Comparison of ENCODE assay signal across 8 cellular contexts in genomic region chr6:149317656-149318571, GRCh38. TPM values are rescaled to one million over a fixed set of nuclear protein-coding genes. Genes with fewer than 3 reads are reported as not detected.
DNase-seq lines count a peak whose midpoint lies in the region; ATAC-seq and TF ChIP-seq lines count a peak whose summit lies in the region.

A gene with protein sequence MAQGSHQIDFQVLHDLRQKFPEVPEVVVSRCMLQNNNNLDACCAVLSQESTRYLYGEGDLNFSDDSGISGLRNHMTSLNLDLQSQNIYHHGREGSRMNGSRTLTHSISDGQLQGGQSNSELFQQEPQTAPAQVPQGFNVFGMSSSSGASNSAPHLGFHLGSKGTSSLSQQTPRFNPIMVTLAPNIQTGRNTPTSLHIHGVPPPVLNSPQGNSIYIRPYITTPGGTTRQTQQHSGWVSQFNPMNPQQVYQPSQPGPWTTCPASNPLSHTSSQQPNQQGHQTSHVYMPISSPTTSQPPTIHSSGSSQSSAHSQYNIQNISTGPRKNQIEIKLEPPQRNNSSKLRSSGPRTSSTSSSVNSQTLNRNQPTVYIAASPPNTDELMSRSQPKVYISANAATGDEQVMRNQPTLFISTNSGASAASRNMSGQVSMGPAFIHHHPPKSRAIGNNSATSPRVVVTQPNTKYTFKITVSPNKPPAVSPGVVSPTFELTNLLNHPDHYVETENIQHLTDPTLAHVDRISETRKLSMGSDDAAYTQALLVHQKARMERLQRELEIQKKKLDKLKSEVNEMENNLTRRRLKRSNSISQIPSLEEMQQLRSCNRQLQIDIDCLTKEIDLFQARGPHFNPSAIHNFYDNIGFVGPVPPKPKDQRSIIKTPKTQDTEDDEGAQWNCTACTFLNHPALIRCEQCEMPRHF (plus strand): TSS chr6:149317712. CDS start chr6:149369998, 52,286 bp downstream.

- no TSS peak for BruUV-seq in Caco-2 (replicated peaks; lab: Mats Ljungman, UMichigan)

- no peaks in the 10 kb centered on the region for H3K36me3 ChIP-seq in Caco-2 (ENCODE audit: control insufficient read depth, insufficient read depth, low read length)
- no peaks in the 10 kb centered on the region for H3K36me3 ChIP-seq in KOPT-K1 (ENCODE audit: insufficient read depth, low read length)
- no peaks in the 10 kb centered on the region for H3K36me3 ChIP-seq in left lung

- peaks cover 19% of the 10 kb centered on the region; the same call in 1 of the 2 replicates for H3K4me1 ChIP-seq in Caco-2
- peaks cover 8 to 42% of the 10 kb centered on the region in 2 donors for H3K4me1 ChIP-seq in left lung

- H3K4me3 Mint-ChIP-seq in Caco-2 (ENCODE audit: unreplicated experiment) = peak within 1 kb of the TSS; percentile 89

- peak within 1 kb of the TSS; percentile 60 for H3K27ac Mint-ChIP-seq in Caco-2 (ENCODE audit: unreplicated experiment)

- H3K27ac ChIP-seq in KOPT-K1 (ENCODE audit: low read depth, low read length, poor library complexity, severe bottlenecking) (peak within 1 kb of the TSS; percentile 87), left lung (peak within 1 kb of the TSS; percentile 96 to 98)

- H3K4me1 Mint-ChIP-seq in Caco-2 (ENCODE audit: low read depth, unreplicated experiment) = peaks cover 8% of the 10 kb centered on the region

- H3K27me3 ChIP-seq in Caco-2 (replicated peaks; ENCODE audit: control insufficient read depth, insufficient read depth, low read length) = no peaks in the 10 kb centered on the region
- H3K27me3 ChIP-seq in left lung = no peaks in the 10 kb centered on the region

- TF ChIP-seq CTCF in Caco-2 (IDR thresholded peaks at IDR 0.05; ENCODE audit: insufficient read depth in 1 of 2, low read depth in 1 of 2, low read length in 1 of 2, severe bottlenecking in 1 of 2, unreplicated experiment in 1 of 2) (no peak), left lung (IDR thresholded peaks at IDR 0.05) (no peak)

- intact Hi-C loops in Caco-2 (cut with micrococcal nuclease; ENCODE audit: unreplicated experiment) (loop anchor here (2.0 to 5.0 kb wide), 2 partner anchors 115 to 236 kb away; no protein-coding TSS in a partner anchor), left lung (cut with DNase I) (loop anchor here in 1 of 2 donors (10.0 kb wide), 1 partner anchor 57 kb away; no protein-coding TSS in a partner anchor)

- H3K27me3 Mint-ChIP-seq in Caco-2 (ENCODE audit: insufficient read depth, unreplicated experiment) = no peaks in the 10 kb centered on the region

- no peaks in the 10 kb centered on the region for H3K36me3 Mint-ChIP-seq in Caco-2 (ENCODE audit: insufficient read depth, unreplicated experiment)

- no peaks in the 10 kb centered on the region for H3K9me3 ChIP-seq in Caco-2
- no peaks in the 10 kb centered on the region for H3K9me3 ChIP-seq in KOPT-K1 (ENCODE audit: insufficient read depth, low read length, poor library complexity, severe bottlenecking)
- no peaks in the 10 kb centered on the region for H3K9me3 ChIP-seq in left lung

- H3K4me3 ChIP-seq in Caco-2 (ENCODE audit: low read depth, low read length) (peak within 1 kb of the TSS; percentile 97), left lung (peak within 1 kb of the TSS; percentile 81 to 82)

- CTCF ChIA-PET in Caco-2 (lab: Charles Lee) = interaction anchor here (0.6 kb wide), 2 partner anchors 20 to 127 kb away, joined by 3 to 4 read pairs; no protein-coding TSS in a partner anchor

- peak in 1 of 2 experiments; percentile 39 for DNase-seq in Caco-2
- peak; percentile 60 for DNase-seq in activated CD4-positive, CD25-positive, alpha-beta regulatory T cell treated with anti-CD3 and anti-CD28 coated beads, Interleukin-2, amount 50 U/mL, for 16 hours (ENCODE audit: low read depth, low spot score)
- peak; percentile 59 for DNase-seq in central memory CD4-positive, alpha-beta T cell
- peak; percentile 55 to 89 for DNase-seq in left lung
- DNase-seq in stimulated activated CD4-positive, alpha-beta T cell treated with anti-CD3 and anti-CD28 coated beads, Interleukin-2, amount 100 ng/mL, for 24 hours = peak; percentile 81 to 83
- no peak for DNase-seq in NCI-H2107 (lab: John Stamatoyannopoulos, UW)

- ATAC-seq in GM21576 (IDR thresholded peaks at IDR 0.05; ENCODE audit: unreplicated experiment) = peak; percentile 28
- peak; percentile 64 for ATAC-seq in left lung

- POLR2A ChIA-PET in Caco-2 (lab: Charles Lee) = interaction anchor here (0.7 kb wide), 1 partner anchor 869 kb away, joined by 3 read pairs; no protein-coding TSS in a partner anchor

- no peaks in the 10 kb centered on the region for H3K9me3 Mint-ChIP-seq in Caco-2 (ENCODE audit: unreplicated experiment)

RNA-seq across cellular contexts. Expression of the gene that starts here (rescaled TPM):
- 43.6 and 43.7 TPM in 2 replicates for total RNA-seq in Caco-2 (2022)
- 10 to 100 TPM; 49.3 to 51.2 TPM for total RNA-seq in left lung
